25 cellular contexts compared by ENCODE assay signal in the genomic region with DNA sequence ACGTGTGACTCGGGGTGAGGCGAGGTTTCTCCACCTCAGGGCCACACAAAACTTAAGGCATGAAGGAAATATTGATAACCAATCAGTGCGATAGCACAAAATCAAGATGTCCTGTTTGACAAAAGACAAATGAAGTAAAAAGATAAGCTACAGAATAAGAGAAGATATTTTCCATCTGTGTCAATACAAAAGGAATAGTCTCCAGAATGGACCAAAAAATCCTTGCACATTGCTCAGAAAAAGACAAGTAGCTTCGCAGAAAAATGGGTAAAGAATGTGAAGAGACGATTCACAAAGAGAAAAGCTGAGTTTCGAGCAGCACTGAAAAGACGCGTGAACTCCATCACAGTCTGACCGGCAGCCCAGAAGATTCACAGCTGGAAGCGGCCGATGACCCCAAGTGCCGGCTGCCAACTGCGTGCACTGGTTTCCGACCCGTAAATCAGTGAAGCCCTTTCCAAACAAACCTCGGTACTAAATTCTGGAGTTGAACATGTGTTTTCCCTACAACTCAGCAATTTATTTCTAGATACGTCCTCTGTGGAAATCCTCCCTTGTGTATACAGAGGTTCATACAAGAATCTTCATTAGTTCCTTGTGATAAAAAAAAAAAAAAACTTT.
"Had no signal": no experiment of that assay in that cellular context is flagged by ENCODE, and none has a peak within 500 bp of the region (broad histone marks: within the 10 kb centered on the region; RNA-seq: fewer than 3 reads in every experiment).

No MANE protein-coding gene starts in this region.

- DNase-seq: activated B cell treated with CpG ODN at 0.5 μM for 24 hours; activated CD4-positive, alpha-beta memory T cell treated with anti-CD3 and anti-CD28 coated beads for 36 hours; activated CD4-positive, alpha-beta T cell treated with anti-CD3 and anti-CD28 coated beads, Interleukin-2, amount 10 ng/mL, durations not matched to agents 7 days and 5 days; activated CD8-positive, alpha-beta memory T cell treated with anti-CD3 and anti-CD28 coated beads, Interleukin-2, amount 50 U/mL, for 4 hours; activated naive CD4-positive, alpha-beta T cell; activated T-cell treated with anti-CD3 and anti-CD28 coated beads, Interleukin-2, amount 50 U/mL, for 72 hours; aorta; central memory CD4-positive, alpha-beta T cell; KG1; NCI-H1092; NCI-H1417; NCI-H1694; NCI-H2029; NCI-H2107; NCI-H2171 treated with DMSO at 0.1 percent for 48 hours; NCI-H226; NCI-H526 treated with DMSO at 0.1 percent for 48 hours; NCI-H82; T-cell; T-helper 2 cell; T1000 had no signal

- H3K4me1 ChIP-seq: breast epithelium had no signal

- H3K4me3 Mint-ChIP-seq: activated B cell treated with CpG ODN at 0.5 μM for 24 hours; activated CD4-positive, alpha-beta memory T cell treated with anti-CD3 and anti-CD28 coated beads for 36 hours; activated CD4-positive, alpha-beta T cell treated with anti-CD3 and anti-CD28 coated beads, Interleukin-2, amount 10 ng/mL, durations not matched to agents 7 days and 5 days; activated naive CD4-positive, alpha-beta T cell treated with anti-CD3 and anti-CD28 coated beads, Interleukin-2, amount 50 U/mL, for 24 hours; activated T-cell treated with anti-CD3 and anti-CD28 coated beads, Interleukin-2, amount 50 U/mL, for 72 hours; T-cell had no signal

- ATAC-seq: activated T-cell treated with anti-CD3 and anti-CD28 coated beads, Interleukin-2, amount 50 U/mL, for 72 hours; T-cell had no signal

- H3K4me3 ChIP-seq: breast epithelium, SK-N-MC had no signal

- H3K36me3 ChIP-seq: breast epithelium had no signal

- H3K9me3 Mint-ChIP-seq: activated B cell treated with CpG ODN at 0.5 μM for 24 hours; activated CD4-positive, alpha-beta memory T cell treated with anti-CD3 and anti-CD28 coated beads for 36 hours; activated naive CD4-positive, alpha-beta T cell treated with anti-CD3 and anti-CD28 coated beads, Interleukin-2, amount 50 U/mL, for 24 hours; activated T-cell treated with anti-CD3 and anti-CD28 coated beads, Interleukin-2, amount 50 U/mL, for 72 hours; activated T-helper 2 cell treated with anti-CD3 and anti-CD28 coated beads, Interferon-gamma antibody, Interleukin-2, Interleukin-4, amounts not matched to agents 10 μg/mL and 5 μg/mL and 100 μg/mL, durations not matched to agents 14 hours and 24 hours and 36 hours had no signal

- H3K4me1 Mint-ChIP-seq: activated B cell treated with CpG ODN at 0.5 μM for 24 hours; activated CD4-positive, alpha-beta T cell treated with anti-CD3 and anti-CD28 coated beads, Interleukin-2, amount 10 ng/mL, durations not matched to agents 7 days and 5 days; activated naive CD4-positive, alpha-beta T cell treated with anti-CD3 and anti-CD28 coated beads, Interleukin-2, amount 50 U/mL, for 24 hours had no signal

- H3K27ac ChIP-seq: breast epithelium, SK-N-MC had no signal

- H3K36me3 Mint-ChIP-seq: activated CD4-positive, alpha-beta memory T cell treated with anti-CD3 and anti-CD28 coated beads for 36 hours; T-cell had no signal

- H3K27ac Mint-ChIP-seq: activated B cell treated with CpG ODN at 0.5 μM for 24 hours; activated CD4-positive, alpha-beta memory T cell treated with anti-CD3 and anti-CD28 coated beads for 36 hours; activated CD4-positive, alpha-beta T cell treated with anti-CD3 and anti-CD28 coated beads, Interleukin-2, amount 10 ng/mL, durations not matched to agents 7 days and 5 days; activated naive CD4-positive, alpha-beta T cell treated with anti-CD3 and anti-CD28 coated beads, Interleukin-2, amount 50 U/mL, for 24 hours; activated T-cell treated with anti-CD3 and anti-CD28 coated beads, Interleukin-2, amount 50 U/mL, for 72 hours; activated T-helper 2 cell treated with anti-CD3 and anti-CD28 coated beads, Interferon-gamma antibody, Interleukin-2, Interleukin-4, amounts not matched to agents 10 μg/mL and 5 μg/mL and 100 μg/mL, durations not matched to agents 14 hours and 24 hours and 36 hours; T-cell had no signal

- H3K27me3 Mint-ChIP-seq: activated B cell treated with CpG ODN at 0.5 μM for 24 hours; activated CD4-positive, alpha-beta memory T cell treated with anti-CD3 and anti-CD28 coated beads for 36 hours; activated CD4-positive, alpha-beta T cell treated with anti-CD3 and anti-CD28 coated beads, Interleukin-2, amount 10 ng/mL, durations not matched to agents 7 days and 5 days had no signal
